32 cellular contexts compared by ENCODE assay signal in the genomic region with DNA sequence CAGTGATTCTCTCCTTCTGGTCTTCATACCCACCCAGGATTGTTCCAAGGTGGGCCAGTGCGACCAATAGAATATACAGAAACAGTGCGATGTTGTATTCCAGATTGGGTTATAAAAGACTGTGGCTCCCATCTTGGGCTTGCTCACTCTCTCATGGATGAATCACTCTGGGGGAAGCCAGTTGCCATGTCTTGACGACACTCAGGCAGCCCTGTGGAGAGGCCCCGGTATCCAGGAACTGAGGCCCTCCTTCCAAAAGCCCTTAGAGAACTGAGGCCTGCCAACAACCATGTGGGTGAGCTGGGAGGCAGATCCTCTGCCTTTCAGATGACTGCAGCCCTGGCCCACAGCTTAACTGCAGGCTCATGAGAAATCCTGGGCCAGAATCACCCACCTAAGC. TPM values are rescaled to one million over a fixed set of nuclear protein-coding genes. Genes with fewer than 3 reads are reported as not detected.
DNase-seq lines count a peak whose midpoint lies in the region; ATAC-seq, FAIRE-seq and TF ChIP-seq lines count a peak whose summit lies in the region.
"Had no signal": no experiment of that assay in that cellular context is flagged by ENCODE, and none has a peak within 500 bp of the region (broad histone marks: within the 10 kb centered on the region; RNA-seq: fewer than 3 reads in every experiment).

No MANE protein-coding gene starts in this region.

- TF ChIP-seq EP300 in K562 (IDR thresholded peaks at IDR 0.05; ENCODE audit: low read length), result no peak

- H4K5ac ChIP-seq in mesendoderm (ENCODE audit: low read length), result no peak overlapping the region

- peak overlapping the region; percentile 2 for H3K18ac ChIP-seq in mesendoderm (ENCODE audit: low read length)

- no peak for TF ChIP-seq CTCF in K562 (IDR thresholded peaks at IDR 0.05 in 2 of 3, conservative IDR thresholded peaks at IDR 0.05 in 1 of 3; ENCODE audit: insufficient read depth in 2 of 3, low read depth in 1 of 3, low read length in 3 of 3)
- no peak for TF ChIP-seq CTCF in psoas muscle (IDR thresholded peaks at IDR 0.05)

- H4K8ac ChIP-seq in mesendoderm (ENCODE audit: low read depth, low read length), result no peak overlapping the region

- no peak overlapping the region for H2BK5ac ChIP-seq in mesendoderm (ENCODE audit: low read length)

- POLR2A ChIA-PET in K562 (lab: Yijun Ruan, JAX), result interaction anchor here (0.9 to 1.0 kb wide), 2 partner anchors 9 to 42 kb away, joined by 3 read pairs; no protein-coding TSS in a partner anchor

- H3K23ac ChIP-seq in mesendoderm (ENCODE audit: low read length), result no peak overlapping the region

- H2AK5ac ChIP-seq in mesendoderm (ENCODE audit: low read length), result no peak overlapping the region

- no peak for FAIRE-seq in K562 (lab: Jason Lieb, UNC)
- FAIRE-seq: G401.6, HepG2 had no signal

- H3K4me2 ChIP-seq in K562 (ENCODE audit: insufficient read depth, low read length) (0 out of 2 replicates have a peak overlapping the region, but pooled peaks have one; percentile 20), mesendoderm (ENCODE audit: low read length) (no peak overlapping the region)

- H3K79me1 ChIP-seq in mesendoderm (ENCODE audit: low read length), result no peaks in the 10 kb centered on the region

- peak overlapping the region; percentile 64 for H2AFZ ChIP-seq in K562 (ENCODE audit: low read depth, low read length)
- H2AFZ ChIP-seq: parathyroid adenoma had no signal

- H2BK15ac ChIP-seq in mesendoderm (replicated peaks; ENCODE audit: low read depth), result no peak overlapping the region

- WGBS in K562 (ENCODE audit: insufficient coverage, low coverage, missing lambda C conversion rate), result 20% methylated on average over 4 of the region's 4 CpGs
- no CpG with 5 or more reads among the region's 4 CpGs for WGBS in mesendoderm (ENCODE audit: extremely low coverage, insufficient coverage, low lambda C conversion rate)
- 72 to 77% (median 75%) methylated on average over 4 of the region's 4 CpGs for WGBS in psoas muscle, 3 donors

- TF ChIP-seq POLR2A in K562 (conservative IDR thresholded peaks at IDR 0.05), result no peak

- in situ Hi-C loops in K562 (cut with MboI), result no loop called here

- H3K27me3 ChIP-seq in K562 (ENCODE audit: control insufficient read depth in 2 of 2, insufficient read depth in 2 of 2, low read length in 2 of 2) (no peaks in the 10 kb centered on the region), mesendoderm (ENCODE audit: insufficient read depth, low read length, poor library complexity) (no peaks in the 10 kb centered on the region), psoas muscle (ENCODE audit: insufficient read depth in 3 of 3, low read length in 2 of 3) (no peaks in the 10 kb centered on the region)
- H3K27me3 ChIP-seq: BE2C, body of pancreas, right atrium auricular region had no signal

- no TSS peak for BruUV-seq in K562 (replicated peaks; lab: Mats Ljungman, UMichigan)

- DNase-seq in EL (peak; percentile 1), M059J (ENCODE audit: low read depth) (peak; percentile 42), K562 (ENCODE audit: extremely low read depth in 1 of 4, low spot score in 3 of 4) (peak in 1 of 4 experiments; percentile 25), mesendoderm (peak; percentile 57), psoas muscle (no peak), OCI-M1 (lab: John Stamatoyannopoulos, UW) (no peak)
- DNase-seq: ACHN; activated CD4-positive, alpha-beta T cell treated with anti-CD3 and anti-CD28 coated beads for 36 hours; activated CD8-positive, alpha-beta memory T cell treated with anti-CD3 and anti-CD28 coated beads for 24 hours; activated gamma-delta T cell; activated T-cell treated with anti-CD3 and anti-CD28 coated beads, Interleukin-2, amount 50 U/mL, for 1 hour; BE2C; body of pancreas; CD8-positive, alpha-beta memory T cell; DMS 273 treated with DMSO at 0.1 percent for 48 hours; lower lobe of right lung; NCI-H1092 treated with DMSO at 0.1 percent for 48 hours; NCI-H1930; NCI-H69; stimulated activated CD4-positive, alpha-beta T cell treated with anti-CD3 and anti-CD28 coated beads, Interleukin-2, amount 100 ng/mL, for 48 hours; T-helper 2 cell had no signal

- H3K56ac ChIP-seq in mesendoderm (ENCODE audit: low read length), result no peak overlapping the region

- H3K4ac ChIP-seq in mesendoderm (ENCODE audit: low read depth, low read length), result no peak overlapping the region

- H3K27ac ChIP-seq in K562 (ENCODE audit: extremely low read depth, low read depth, low read length) (peak overlapping the region; percentile 32; the same call in 1 of the 3 replicates), mesendoderm (ENCODE audit: low read depth, low read length) (peak overlapping the region; percentile 3), psoas muscle (no peak overlapping the region)
- H3K27ac ChIP-seq: body of pancreas, HL-60, lower lobe of right lung, parathyroid adenoma, right atrium auricular region, RWPE1 had no signal

- H3K4me3 ChIP-seq in K562 (no peak overlapping the region), mesendoderm (ENCODE audit: low read length) (no peak overlapping the region), psoas muscle (no peak overlapping the region)
- H3K4me3 ChIP-seq: body of pancreas, lower lobe of right lung, right atrium auricular region had no signal

- no peak for TF ChIP-seq RAD21 in K562 (CRISPR knock-in tag; conservative IDR thresholded peaks at IDR 0.05 in 1 of 2, IDR thresholded peaks at IDR 0.05 in 1 of 2)

- H3K9me3 ChIP-seq in K562 (replicated peaks; ENCODE audit: control insufficient read depth, insufficient read depth, low read depth, low read length), result no peaks in the 10 kb centered on the region
- no peaks in the 10 kb centered on the region for H3K9me3 ChIP-seq in psoas muscle
- H3K9me3 ChIP-seq: BE2C, body of pancreas, lower lobe of right lung, right atrium auricular region had no signal

- H3K4me1 ChIP-seq in K562 (replicated peaks in 1 of 2; ENCODE audit: control insufficient read depth in 2 of 2, insufficient read depth in 2 of 2, low read length in 2 of 2), result peaks cover 0 to 9% of the 10 kb centered on the region in 2 experiments; a peak in 3 of 5 replicates
- H3K4me1 ChIP-seq in mesendoderm (ENCODE audit: control insufficient read depth, low read depth, low read length), result no peaks in the 10 kb centered on the region
- H3K4me1 ChIP-seq in psoas muscle, result no peaks in the 10 kb centered on the region
- H3K4me1 ChIP-seq: BE2C, body of pancreas, lower lobe of right lung, parathyroid adenoma, right atrium auricular region had no signal

- ATAC-seq in K562 (peak; percentile 74), GM21528 (IDR thresholded peaks at IDR 0.05; ENCODE audit: low FRiP score, unreplicated experiment) (no peak), GM19023 (IDR thresholded peaks at IDR 0.05; ENCODE audit: unreplicated experiment) (no peak), psoas muscle (no peak)
- ATAC-seq: activated CD4-positive, alpha-beta T cell treated with anti-CD3 and anti-CD28 coated beads for 36 hours; body of pancreas; HepG2; lower lobe of right lung; SK-N-SH treated with all-trans-retinoic acid at 6 μM for 48 hours had no signal

- H3K9me1 ChIP-seq in K562 (ENCODE audit: control insufficient read depth, insufficient read depth, low read length), result no peaks in the 10 kb centered on the region

- intact Hi-C loops in K562 (cut with micrococcal nuclease) (no loop called here), psoas muscle (cut with DNase I) (no loop called here)

- no peak overlapping the region for H2BK120ac ChIP-seq in mesendoderm (ENCODE audit: low read depth, low read length)

- H3K79me2 ChIP-seq in K562 (ENCODE audit: control insufficient read depth, insufficient read depth, low read length), result peaks cover 3% of the 10 kb centered on the region; the same call in 1 of the 3 replicates
- no peaks in the 10 kb centered on the region for H3K79me2 ChIP-seq in mesendoderm (ENCODE audit: control insufficient read depth, insufficient read depth, low read length)
- H3K79me2 ChIP-seq: parathyroid adenoma had no signal

- CTCF ChIA-PET in K562 (lab: Yijun Ruan, JAX; ENCODE audit: low intra/inter-chr PET ratio), result no interaction called here

- H3K36me3 ChIP-seq in K562 (ENCODE audit: control insufficient read depth, insufficient read depth, low read length) (no peaks in the 10 kb centered on the region), mesendoderm (ENCODE audit: control insufficient read depth, insufficient read depth, low read length) (no peaks in the 10 kb centered on the region), psoas muscle (ENCODE audit: insufficient read depth in 1 of 2, low read depth in 1 of 2) (no peaks in the 10 kb centered on the region)
- H3K36me3 ChIP-seq: BE2C, lower lobe of right lung, right atrium auricular region had no signal

- no peaks in the 10 kb centered on the region for H4K20me1 ChIP-seq in K562 (replicated peaks; ENCODE audit: control insufficient read depth, insufficient read depth, low read length)

- H3K9ac ChIP-seq in K562 (ENCODE audit: insufficient read depth in 1 of 2, low read depth in 2 of 2, low read length in 2 of 2) (peak overlapping the region; percentile 12 to 48; a peak in 1 of 4 replicates), mesendoderm (ENCODE audit: low read length) (no peak overlapping the region)
- H3K9ac ChIP-seq: parathyroid adenoma had no signal

TF ChIP-seq in K562, 482 proteins besides CTCF, POLR2A, EP300 and RAD21 (continues in another document):
- TF ChIP-seq POLR2AphosphoS2 (IDR thresholded peaks at IDR 0.05; ENCODE audit: low read length), result no peak
- TF ChIP-seq PHF21A (IDR thresholded peaks at IDR 0.05; ENCODE audit: borderline replicate concordance, low read depth), result no peak

RNA-seq across cellular contexts. Expression of gene SH3GL3, which starts 57.2 kb away (rescaled TPM):
- 0.27 TPM in 1 of 2 replicates, not detected in the other for total RNA-seq in M059J (2014; rRNA removed; shearing (Covaris generic))
- total RNA-seq in K562 (2011; cell fraction: chromatin; rRNA removed; ENCODE audit: low replicate concordance), result 12.5 and 41.1 TPM in 2 replicates
- 8.7 and 9.9 TPM in 2 replicates for total RNA-seq in K562 (2011; cell fraction: nucleolus; rRNA removed)
- total RNA-seq in K562 (2011; cell fraction: nucleoplasm; rRNA removed), result 24.5 and 38.6 TPM in 2 replicates
- total RNA-seq in K562 (2014; rRNA removed), result 13.1 and 16.0 TPM in 2 replicates
- 13.5 and 16.1 TPM in 2 replicates for total RNA-seq in K562 (2014; rRNA removed; fragmentation: Illumina TruSeq; extraction: Trizol)
- 6.8 and 7.5 TPM in 2 replicates for total RNA-seq in K562 (2015; rRNA removed; fragmentation: Illumina TruSeq; extraction: Trizol)
- 8.9 and 9.6 TPM in 2 replicates for total RNA-seq in K562 (2021)
- 7.2 and 9.7 TPM in 2 replicates for polyA plus RNA-seq in K562 (2011; rRNA removed)
- polyA plus RNA-seq in K562 (2011; cell fraction: cytosol; rRNA removed), result 1.7 and 3.9 TPM in 2 replicates
- polyA plus RNA-seq in K562 (2011; cell fraction: nucleus; rRNA removed), result 7.5 and 9.2 TPM in 2 replicates
- 5.7 and 8.1 TPM in 2 replicates for polyA plus RNA-seq in K562 (2012)
- 13.3 and 14.3 TPM in 2 replicates for polyA plus RNA-seq in K562 (2014; fragmentation: Illumina TruSeq; extraction: Trizol)
- polyA plus RNA-seq in K562 (2014; fragmentation: Nextera tagmentation; extraction: Ambion mirVana), result 1 to 10 TPM; 3.9 to 4.3 TPM
- polyA plus RNA-seq in K562 (2014; rRNA removed), result 13.7 and 14.5 TPM in 2 replicates
- 5.2 and 7.0 TPM in 2 replicates for polyA minus RNA-seq in K562 (2011; rRNA and poly(A)+ RNA removed)
- polyA minus RNA-seq in K562 (2011; cell fraction: cytosol; rRNA and poly(A)+ RNA removed), result 4.1 and 4.4 TPM in 2 replicates
- 5.3 and 5.6 TPM in 2 replicates for polyA minus RNA-seq in K562 (2011; cell fraction: nucleus; rRNA and poly(A)+ RNA removed)
- polyA plus RNA-seq in mesendoderm (2013, experiment 1 of 2), result 12.0 TPM
- 12.7 TPM for polyA plus RNA-seq in mesendoderm (2013, experiment 2 of 2)
- total RNA-seq in psoas muscle, result not detected
- polyA plus RNA-seq in psoas muscle, result under 1 TPM in 1 of 3 donors, not detected in 2; 0.05 TPM
- total RNA-seq: activated CD4-positive, alpha-beta T cell treated with anti-CD3 and anti-CD28 coated beads for 36 hours; CD8-positive, alpha-beta memory T cell; chondrocyte; HepG2; mononuclear cell had no signal
- polyA plus RNA-seq: CD8-positive, alpha-beta memory T cell; HepG2 had no signal

Comparison
In these comparisons a context has a peak if more than half of its experiments do, and no peak if none do; other contexts are left out.
1. DNase-seq: peak in EL (single experiment), M059J (single experiment) and mesendoderm (single experiment); none in psoas muscle (0 of 2) and OCI-M1 (single experiment).